ENCODE assay signal across 8 cellular contexts in the genomic region with DNA sequence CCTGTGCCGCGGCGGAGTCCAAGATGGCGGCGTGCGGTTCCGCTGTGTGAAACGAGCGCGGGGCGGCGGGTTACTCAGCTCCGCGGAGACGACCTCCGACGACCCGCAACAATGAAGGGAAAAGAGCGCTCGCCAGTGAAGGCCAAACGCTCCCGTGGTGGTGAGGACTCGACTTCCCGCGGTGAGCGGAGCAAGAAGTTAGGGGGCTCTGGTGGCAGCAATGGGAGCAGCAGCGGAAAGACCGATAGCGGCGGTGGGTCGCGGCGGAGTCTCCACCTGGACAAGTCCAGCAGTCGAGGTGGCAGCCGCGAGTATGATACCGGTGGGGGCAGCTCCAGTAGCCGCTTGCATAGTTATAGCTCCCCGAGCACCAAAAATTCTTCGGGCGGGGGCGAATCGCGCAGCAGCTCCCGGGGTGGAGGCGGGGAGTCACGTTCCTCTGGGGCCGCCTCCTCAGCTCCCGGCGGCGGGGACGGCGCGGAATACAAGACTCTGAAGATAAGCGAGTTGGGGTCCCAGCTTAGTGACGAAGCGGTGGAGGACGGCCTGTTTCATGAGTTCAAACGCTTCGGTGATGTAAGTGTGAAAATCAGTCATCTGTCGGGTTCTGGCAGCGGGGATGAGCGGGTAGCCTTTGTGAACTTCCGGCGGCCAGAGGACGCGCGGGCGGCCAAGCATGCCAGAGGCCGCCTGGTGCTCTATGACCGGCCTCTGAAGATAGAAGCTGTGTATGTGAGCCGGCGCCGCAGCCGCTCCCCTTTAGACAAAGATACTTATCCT. TPM values are rescaled to one million over a fixed set of nuclear protein-coding genes. Genes with fewer than 3 reads are reported as not detected.
DNase-seq lines count a peak whose midpoint lies in the region; ATAC-seq, FAIRE-seq and TF ChIP-seq lines count a peak whose summit lies in the region.

No MANE protein-coding gene starts in this region.

- no peak overlapping the region for H3K27ac Mint-ChIP-seq in HFFc6

- H3K27me3 ChIP-seq in small intestine (ENCODE audit: control insufficient read depth in 2 of 2, insufficient read depth in 2 of 2, low read length in 2 of 2): no peaks in the 10 kb centered on the region

- H3K36me3 ChIP-seq in small intestine (ENCODE audit: control insufficient read depth in 2 of 2, insufficient read depth in 2 of 2, low read length in 2 of 2): peaks cover 0 to 3% of the 10 kb centered on the region in 2 donors

- peak; percentile 64 for TF ChIP-seq CTCF in HFFc6 (IDR thresholded peaks at IDR 0.05)

- H3K36me3 Mint-ChIP-seq in HFFc6 (ENCODE audit: low read depth): peaks cover 43% of the 10 kb centered on the region

- peak overlapping the region; percentile 73 to 99 for H3K27ac ChIP-seq in small intestine (ENCODE audit: low read depth in 1 of 2, low read length in 1 of 2)

- DNase-seq in DMS53 treated with DMSO at 0.1 percent for 48 hours (lab: John Stamatoyannopoulos, UW; ENCODE audit: unreplicated experiment) (peak; percentile 28), HFFc6 (peak; percentile 37), RPMI8226 (peak; percentile 37), amniotic epithelial cell (ENCODE audit: low read depth) (peak; percentile 62), hypothalamus (lab: John Stamatoyannopoulos, UW) (peak in 29 of 51 donors; percentile 31 to 77 (median 62)), small intestine (peak; percentile 60), sciatic nerve (ENCODE audit: low spot score) (no peak)

- no peaks in the 10 kb centered on the region for H3K9me3 Mint-ChIP-seq in HFFc6

- intact Hi-C loops in sciatic nerve (cut with DNase I): loop anchor here (5.0 kb wide), 1 partner anchor 53 kb away; a partner anchor contains a TSS

- peak overlapping the region; percentile 95 to 98 for H3K4me3 ChIP-seq in small intestine (ENCODE audit: low read depth in 1 of 2, low read length in 2 of 2)

- H3K4me1 ChIP-seq in small intestine (ENCODE audit: control insufficient read depth in 2 of 2, insufficient read depth in 1 of 2, low read depth in 1 of 2, low read length in 1 of 2): peaks cover 16 to 27% of the 10 kb centered on the region in 2 donors

- WGBS in small intestine, 3 donors: 0 to 1% (median 0%) methylated on average over 74 to 75 of the region's 75 CpGs

- FAIRE-seq in small intestine (lab: Jason Lieb, UNC): no peak

- no peaks in the 10 kb centered on the region for H3K9me3 ChIP-seq in small intestine (ENCODE audit: control insufficient read depth, low read depth)

- ATAC-seq in sciatic nerve (no peak), HG02763 (IDR thresholded peaks at IDR 0.05; ENCODE audit: unreplicated experiment) (no peak)

- no peak overlapping the region for H3K4me3 Mint-ChIP-seq in HFFc6

- peaks cover 69% of the 10 kb centered on the region for H3K4me1 Mint-ChIP-seq in HFFc6 (ENCODE audit: low read depth)

- peaks cover 2% of the 10 kb centered on the region for H3K27me3 Mint-ChIP-seq in HFFc6 (ENCODE audit: insufficient read depth)

RNA-seq across cellular contexts. Expression of a gene that starts 0.4 kb away (rescaled TPM):
- 10 to 100 TPM; 16.1 to 18.2 (median 17.3) TPM for total RNA-seq in HFFc6 (2021; fragmentation: NEBNext Ultra II Directional; extraction: Animal tissue kit (Norgen Biotek cat#: 25700))
- 1 to 10 TPM; 1.6 to 5.3 (median 2.2) TPM for polyA plus RNA-seq in small intestine
- 23.4 TPM for total RNA-seq in sciatic nerve

RNA-seq across cellular contexts. Expression of a gene that starts 51.2 kb away (rescaled TPM):
- 10 to 100 TPM; 14.7 to 25.2 (median 21.5) TPM for total RNA-seq in HFFc6 (2021; fragmentation: NEBNext Ultra II Directional; extraction: Animal tissue kit (Norgen Biotek cat#: 25700))
- polyA plus RNA-seq in small intestine: 1 to 10 TPM; 5.4 to 7.8 (median 6.0) TPM
- 20.5 TPM for total RNA-seq in sciatic nerve
